ENCODE assay signal across 18 cellular contexts in the genomic region with DNA sequence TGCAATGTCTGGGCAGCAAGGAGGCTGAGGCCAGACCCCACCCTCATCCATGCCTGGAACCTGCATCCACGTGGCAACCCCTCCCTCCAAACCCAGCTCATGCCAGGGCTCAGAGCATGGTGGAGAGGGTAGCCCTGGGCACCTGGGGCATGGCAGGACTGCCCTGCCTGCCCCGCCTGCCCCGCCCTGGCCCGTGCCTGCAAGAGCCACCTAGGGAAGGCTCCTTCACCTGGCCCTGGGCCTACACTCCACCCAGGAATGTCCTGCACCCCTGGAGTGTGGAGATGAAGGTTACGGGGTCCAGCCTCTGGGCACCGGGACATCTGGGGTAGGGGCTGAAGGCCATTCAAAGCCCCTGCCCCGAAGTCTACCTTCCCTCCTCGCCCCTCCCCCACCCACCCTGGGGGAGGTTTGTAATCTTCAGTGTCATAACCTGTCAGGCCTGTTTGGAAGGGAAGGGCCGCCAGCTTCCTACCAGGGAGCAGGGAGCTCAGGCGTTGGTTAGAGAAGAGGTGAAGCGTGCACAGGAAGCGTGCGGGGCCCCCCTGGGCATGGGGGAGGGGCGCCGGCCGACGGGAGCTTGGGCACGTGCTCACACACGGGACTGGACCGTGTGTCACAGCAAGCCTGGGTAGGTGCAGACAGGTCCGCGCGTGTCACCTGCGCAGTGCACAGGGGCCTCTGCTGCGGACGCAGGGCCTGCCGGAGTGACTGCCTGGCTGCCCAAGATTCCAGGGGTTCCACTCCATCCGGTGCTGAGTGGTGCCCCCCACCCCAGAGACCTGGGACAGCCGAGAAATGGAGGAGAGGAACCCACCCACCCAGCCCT. TPM values are rescaled to one million over a fixed set of nuclear protein-coding genes. Genes with fewer than 3 reads are reported as not detected.
A peak's percentile ranks its signal among the peaks of the same experiment; 100 is the strongest.
DNase-seq lines count a peak whose midpoint lies in the region; ATAC-seq, FAIRE-seq and TF ChIP-seq lines count a peak whose summit lies in the region.
"Had no signal": no experiment of that assay in that cellular context is flagged by ENCODE, and none has a peak within 500 bp of the region (broad histone marks: within the 10 kb centered on the region; RNA-seq: fewer than 3 reads in every experiment).

No MANE protein-coding gene starts in this region.

- DNase-seq in Caco-2: peak; percentile 100
- DNase-seq in KBM-7: peak; percentile 57
- no peak for DNase-seq in H1 (ENCODE audit: low read depth in 1 of 2, low spot score in 2 of 2)
- DNase-seq in neuronal stem cell (ENCODE audit: low spot score): no peak
- DNase-seq in HFFc6: no peak
- DNase-seq in testis: no peak
- no peak for DNase-seq in NCI-H2029 (lab: John Stamatoyannopoulos, UW)
- DNase-seq: CD8-positive, alpha-beta T cell; foreskin fibroblast; kidney glomerular epithelial cell; NCI-H2029 treated with DMSO at 0.1 percent for 48 hours; occipital lobe; stimulated activated CD4-positive, alpha-beta T cell treated with anti-CD3 and anti-CD28 coated beads, Interleukin-2, amount 100 ng/mL, for 48 hours; stimulated activated naive CD4-positive, alpha-beta T cell treated with Interleukin-2 at 50 U/mL for 16 hours had no signal

- H3K4me3 Mint-ChIP-seq in Caco-2 (ENCODE audit: unreplicated experiment) (peak overlapping the region; percentile 74), HFFc6 (no peak overlapping the region)
- H3K4me3 Mint-ChIP-seq: CD8-positive, alpha-beta T cell; dendritic cell treated with granulocyte-macrophage colony-stimulating factor and Interleukin-4, amounts not matched to agents 40 ng/mL and 50 ng/mL, for 4 days had no signal

- H3K4ac ChIP-seq in H1 (replicated peaks; ENCODE audit: insufficient read length, low read depth, low read length) (no peak overlapping the region), neuronal stem cell (ENCODE audit: low read length) (peak overlapping the region; percentile 6)

- H3K18ac ChIP-seq in H1 (ENCODE audit: extremely low read depth, low read length) (no peak overlapping the region; the same call in 1 of the 2 replicates), neuronal stem cell (ENCODE audit: low read length) (peak overlapping the region; percentile 95)

- H2BK15ac ChIP-seq in H1 (ENCODE audit: low read length) (peak overlapping the region; percentile 16; the same call in 1 of the 2 replicates), neuronal stem cell (ENCODE audit: low read length) (peak overlapping the region; percentile 83)

- in situ Hi-C loops in KBM-7 (cut with MboI; ENCODE audit: low pct_unique_long_range_greater_than_20kb, low sequenced_read_pairs): no loop called here

- H2BK120ac ChIP-seq in H1 (replicated peaks; ENCODE audit: low read depth, low read length) (no peak overlapping the region), neuronal stem cell (ENCODE audit: low read depth, low read length) (no peak overlapping the region)

- no peak overlapping the region for H2AFZ ChIP-seq in H1 (ENCODE audit: low read length)
- H2AFZ ChIP-seq in neuronal stem cell (ENCODE audit: low read length): no peak overlapping the region

- H3K4me1 Mint-ChIP-seq in Caco-2 (ENCODE audit: low read depth, unreplicated experiment): peaks cover 49% of the 10 kb centered on the region
- no peaks in the 10 kb centered on the region for H3K4me1 Mint-ChIP-seq in HFFc6 (ENCODE audit: low read depth)

- H3K36me3 ChIP-seq in Caco-2 (ENCODE audit: control insufficient read depth, insufficient read depth, low read length) (no peaks in the 10 kb centered on the region), H1 (ENCODE audit: control insufficient read depth in 2 of 4, insufficient read depth in 4 of 4, low read length in 3 of 4) (no peaks in the 10 kb centered on the region), neuronal stem cell (replicated peaks in 1 of 2; ENCODE audit: control insufficient read depth in 2 of 2, insufficient read depth in 2 of 2, low read length in 2 of 2) (no peaks in the 10 kb centered on the region), testis (ENCODE audit: low read depth, missing control alignments) (no peaks in the 10 kb centered on the region)

- no peak overlapping the region for H3K9ac ChIP-seq in H1 (replicated peaks in 1 of 4; ENCODE audit: extremely low read depth in 1 of 4, low read depth in 3 of 4, low read length in 3 of 4)
- H3K9ac ChIP-seq in neuronal stem cell (ENCODE audit: low read depth, low read length, poor library complexity): no peak overlapping the region

- no peaks in the 10 kb centered on the region for H4K20me1 ChIP-seq in H1 (replicated peaks in 1 of 2; ENCODE audit: control insufficient read depth in 1 of 2, insufficient read depth in 2 of 2, low read length in 2 of 2)

- H2BK5ac ChIP-seq in H1 (ENCODE audit: low read depth, low read length) (no peak overlapping the region), neuronal stem cell (ENCODE audit: low read length) (peak overlapping the region; percentile 87)

- CTCF ChIA-PET in Caco-2 (lab: Charles Lee): interaction anchor here (0.6 to 4.2 kb wide), 15 partner anchors 9 to 511 kb away, joined by 3 to 38 read pairs (median 5); a partner anchor contains a TSS
- CTCF ChIA-PET in H1 (lab: Charles Lee; ENCODE audit: partially characterized antibody): interaction anchor here (0.5 to 8.6 kb wide), 5 partner anchors 8 to 217 kb away, joined by 3 to 248 read pairs (median 3); a partner anchor contains a TSS

- TF ChIP-seq POLR2A in H1 (IDR thresholded peaks at IDR 0.05; ENCODE audit: control extremely low read depth in 1 of 2, low read depth in 2 of 2, low read length in 2 of 2) (no peak), testis (IDR thresholded peaks at IDR 0.05) (no peak)

- 88% methylated on average over 24 of the region's 29 CpGs; no CpG with 5 or more reads in 1 of the 2 experiments for WGBS in H1 (ENCODE audit: extremely low coverage in 1 of 2, insufficient coverage in 1 of 2, insufficient read length in 1 of 2, insufficient replicate concordance in 2 of 2, low coverage in 1 of 2, low lambda C conversion rate in 2 of 2, missing lambda C conversion rate in 1 of 2), 2 experiments
- WGBS in neuronal stem cell (ENCODE audit: extremely low coverage in 2 of 2, insufficient read length in 2 of 2, insufficient replicate concordance in 1 of 2), 2 donors: no CpG with 5 or more reads among the region's 29 CpGs
- 79 to 88% methylated on average over 13 to 29 of the region's 29 CpGs for WGBS in testis, 2 donors

- no peaks in the 10 kb centered on the region for H3K79me2 ChIP-seq in H1 (ENCODE audit: control insufficient read depth in 1 of 2, insufficient read depth in 2 of 2, low read length in 2 of 2)

- POLR2A ChIA-PET in Caco-2 (lab: Charles Lee): interaction anchor here (0.6 to 4.0 kb wide), 14 partner anchors 9 to 727 kb away, joined by 3 to 26 read pairs (median 5); a partner anchor contains a TSS
- POLR2A ChIA-PET in H1 (lab: Charles Lee; ENCODE audit: partially characterized antibody): interaction anchor here (1.2 kb wide), 1 partner anchor 10 kb away, joined by 3 read pairs; no protein-coding TSS in a partner anchor

- H3K23me2 ChIP-seq in H1 (ENCODE audit: low read depth, low read length): peaks cover 3% of the 10 kb centered on the region; the same call in 1 of the 2 replicates

- H3K27ac ChIP-seq in H1 (ENCODE audit: low read depth, low read length) (no peak overlapping the region), neuronal stem cell (replicated peaks; ENCODE audit: low read length) (no peak overlapping the region), testis (no peak overlapping the region)

- H3K4me1 ChIP-seq in Caco-2: peaks cover 69% of the 10 kb centered on the region
- no peaks in the 10 kb centered on the region; a peak in 1 of 7 replicates for H3K4me1 ChIP-seq in H1 (replicated peaks in 1 of 4; ENCODE audit: control insufficient read depth in 3 of 4, insufficient read depth in 4 of 4, low read length in 3 of 4)
- peaks cover 0 to 3% of the 10 kb centered on the region in 2 donors for H3K4me1 ChIP-seq in neuronal stem cell (ENCODE audit: control insufficient read depth in 2 of 2, insufficient read depth in 1 of 2, low read depth in 1 of 2, low read length in 2 of 2)
- no peaks in the 10 kb centered on the region for H3K4me1 ChIP-seq in testis

- no peak overlapping the region for H3K56ac ChIP-seq in H1 (replicated peaks; ENCODE audit: insufficient read length, low read depth, low read length)

- no peak overlapping the region for H3K4me2 ChIP-seq in H1 (ENCODE audit: insufficient read depth in 1 of 2, low read depth in 2 of 2, low read length in 2 of 2)
- H3K4me2 ChIP-seq in neuronal stem cell (ENCODE audit: insufficient read depth, low read length, poor library complexity, severe bottlenecking): no peak overlapping the region

- H3K14ac ChIP-seq in H1 (ENCODE audit: insufficient read length) (no peak overlapping the region), neuronal stem cell (ENCODE audit: low read length) (no peak overlapping the region)

- no peak overlapping the region; the same call in 1 of the 2 replicates for H2AK5ac ChIP-seq in H1 (ENCODE audit: low read depth, low read length)
- H2AK5ac ChIP-seq in neuronal stem cell (ENCODE audit: low read depth, low read length): peak overlapping the region; percentile 97

- H3K27me3 ChIP-seq in Caco-2 (replicated peaks; ENCODE audit: control insufficient read depth, insufficient read depth, low read length): no peaks in the 10 kb centered on the region
- no peaks in the 10 kb centered on the region; a peak in 1 of 7 replicates for H3K27me3 ChIP-seq in H1 (replicated peaks in 1 of 4; ENCODE audit: control insufficient read depth in 3 of 4, extremely low read depth in 1 of 4, insufficient read depth in 3 of 4, low read length in 3 of 4)
- no peaks in the 10 kb centered on the region for H3K27me3 ChIP-seq in neuronal stem cell (ENCODE audit: control insufficient read depth in 3 of 3, insufficient read depth in 3 of 3, low read depth in 1 of 3, low read length in 3 of 3)
- H3K27me3 ChIP-seq in testis: no peaks in the 10 kb centered on the region

- H2BK20ac ChIP-seq in H1 (ENCODE audit: low read length): no peak overlapping the region

- H3K79me1 ChIP-seq in H1 (ENCODE audit: low read depth, low read length) (no peaks in the 10 kb centered on the region), neuronal stem cell (ENCODE audit: low read depth, low read length) (peaks cover 4% of the 10 kb centered on the region)

- TF ChIP-seq CTCF in Caco-2 (IDR thresholded peaks at IDR 0.05; ENCODE audit: insufficient read depth in 1 of 2, low read depth in 1 of 2, low read length in 1 of 2, severe bottlenecking in 1 of 2, unreplicated experiment in 1 of 2) (no peak), H1 (IDR thresholded peaks at IDR 0.05; ENCODE audit: control extremely low read depth in 1 of 3, insufficient read depth in 1 of 3, low read depth in 1 of 3, low read length in 3 of 3) (no peak), HFFc6 (IDR thresholded peaks at IDR 0.05) (no peak), testis (IDR thresholded peaks at IDR 0.05) (no peak)

- BruUV-seq in Caco-2 (replicated peaks; lab: Mats Ljungman, UMichigan): no TSS peak

- intact Hi-C loops in Caco-2 (cut with micrococcal nuclease; ENCODE audit: unreplicated experiment): loop anchor here (1.0 to 10.0 kb wide), 4 partner anchors 59 to 713 kb away; a partner anchor contains a TSS
- intact Hi-C loops in testis (cut with DNase I; ENCODE audit: low total_unique reads): no loop called here

- H2BK12ac ChIP-seq in H1 (ENCODE audit: low read depth, low read length) (no peak overlapping the region), neuronal stem cell (ENCODE audit: low read length) (peak overlapping the region; percentile 82)

- H4K8ac ChIP-seq in H1 (ENCODE audit: extremely low read depth, insufficient read depth, low read length) (peak overlapping the region; percentile 51), neuronal stem cell (ENCODE audit: low read depth, low read length) (peak overlapping the region; percentile 48)

- no peak for TF ChIP-seq RAD21 in H1 (IDR thresholded peaks at IDR 0.05 in 1 of 2, conservative IDR thresholded peaks at IDR 0.05 in 1 of 2; ENCODE audit: low read depth in 2 of 2, low read length in 2 of 2)

- H3K27ac Mint-ChIP-seq in Caco-2 (ENCODE audit: unreplicated experiment) (peak overlapping the region; percentile 73), HFFc6 (no peak overlapping the region)
- H3K27ac Mint-ChIP-seq: CD8-positive, alpha-beta T cell; dendritic cell treated with granulocyte-macrophage colony-stimulating factor and Interleukin-4, amounts not matched to agents 40 ng/mL and 50 ng/mL, for 4 days had no signal

- no peaks in the 10 kb centered on the region for H3K9me3 ChIP-seq in Caco-2
- no peaks in the 10 kb centered on the region for H3K9me3 ChIP-seq in H1 (ENCODE audit: insufficient read depth in 2 of 2, low read depth in 1 of 2, low read length in 1 of 2)
- H3K9me3 ChIP-seq in neuronal stem cell (replicated peaks in 1 of 2; ENCODE audit: control insufficient read depth in 2 of 2, insufficient read depth in 1 of 2, low read depth in 1 of 2, low read length in 2 of 2): no peaks in the 10 kb centered on the region
- no peaks in the 10 kb centered on the region for H3K9me3 ChIP-seq in testis

- H3K4me3 ChIP-seq in Caco-2 (ENCODE audit: low read depth, low read length) (peak overlapping the region; percentile 32), H1 (ENCODE audit: extremely low read depth in 1 of 4, insufficient read depth in 2 of 4, low read depth in 3 of 4, low read length in 4 of 4) (no peak overlapping the region), neuronal stem cell (ENCODE audit: low read length in 2 of 2) (no peak overlapping the region), testis (no peak overlapping the region)

- ATAC-seq in HG02798 (IDR thresholded peaks at IDR 0.05; ENCODE audit: poor library complexity, unreplicated experiment): no peak
- ATAC-seq: CD8-positive, alpha-beta T cell had no signal

- FAIRE-seq in H1 (lab: Jason Lieb, UNC): no peak

- H4K91ac ChIP-seq in H1 (replicated peaks; ENCODE audit: insufficient read length, low read length): no peak overlapping the region
- H4K91ac ChIP-seq in neuronal stem cell (ENCODE audit: low read depth, low read length, poor library complexity): peak overlapping the region; percentile 96

- no peak overlapping the region for H3K23ac ChIP-seq in H1 (ENCODE audit: insufficient read length)
- no peak overlapping the region for H3K23ac ChIP-seq in neuronal stem cell (ENCODE audit: low read depth, low read length, poor library complexity)

- peaks cover 48% of the 10 kb centered on the region for H3K36me3 Mint-ChIP-seq in Caco-2 (ENCODE audit: insufficient read depth, unreplicated experiment)
- H3K36me3 Mint-ChIP-seq in HFFc6 (ENCODE audit: low read depth): no peaks in the 10 kb centered on the region
- H3K36me3 Mint-ChIP-seq: CD8-positive, alpha-beta T cell had no signal

- H4K5ac ChIP-seq in H1 (ENCODE audit: insufficient read length, low read depth, low read length): no peak overlapping the region

- TF ChIP-seq EP300 in H1 (IDR thresholded peaks at IDR 0.05; ENCODE audit: borderline replicate concordance in 1 of 2, low read depth in 2 of 2, low read length in 2 of 2): no peak

- H3K27me3 Mint-ChIP-seq in Caco-2 (ENCODE audit: insufficient read depth, unreplicated experiment): no peaks in the 10 kb centered on the region
- peaks cover 13% of the 10 kb centered on the region for H3K27me3 Mint-ChIP-seq in HFFc6 (ENCODE audit: insufficient read depth)

- H3K9me3 Mint-ChIP-seq in Caco-2 (ENCODE audit: unreplicated experiment) (peaks cover 10% of the 10 kb centered on the region), HFFc6 (no peaks in the 10 kb centered on the region; the same call in 1 of the 2 replicates)

RNA-seq across cellular contexts. Expression of a gene that starts 30.7 kb away (rescaled TPM):
- total RNA-seq in Caco-2 (2022): not detected in 2 replicates
- total RNA-seq in H1 (2021; fragmentation: NEBNext Ultra II Directional; extraction: Animal tissue kit (Norgen Biotek cat#: 25700)): not detected in 2 replicates
- polyA plus RNA-seq in H1 (2011; rRNA removed): 0.09 and 0.16 TPM in 2 replicates
- 0.09 TPM for polyA plus RNA-seq in H1 (2011; cell fraction: cytosol; rRNA removed)
- polyA plus RNA-seq in H1 (2011; cell fraction: nucleus; rRNA removed): 0.11 TPM
- polyA plus RNA-seq in H1 (2012, experiment 1 of 2): 0.11 TPM in 1 of 4 replicates, not detected in the others
- polyA plus RNA-seq in H1 (2012, experiment 2 of 2): not detected
- not detected for polyA plus RNA-seq in H1 (2013, experiment 1 of 2)
- polyA plus RNA-seq in H1 (2013, experiment 2 of 2): not detected
- not detected in 2 replicates for polyA minus RNA-seq in H1 (2011; rRNA and poly(A)+ RNA removed)
- not detected for polyA minus RNA-seq in H1 (2011; cell fraction: cytosol; rRNA and poly(A)+ RNA removed)
- polyA minus RNA-seq in H1 (2011; cell fraction: nucleus; rRNA and poly(A)+ RNA removed): not detected
- polyA plus RNA-seq in neuronal stem cell (2013, experiment 1 of 2): 1.0 TPM
- 0.82 TPM for polyA plus RNA-seq in neuronal stem cell (2013, experiment 2 of 2)
- not detected for total RNA-seq in HFFc6 (2021; fragmentation: NEBNext Ultra II Directional; extraction: Animal tissue kit (Norgen Biotek cat#: 25700))
- total RNA-seq in testis: 1 to 10 TPM; 1.1 to 2.0 TPM
- polyA plus RNA-seq in testis (ENCODE audit: insufficient read depth, low read depth, low replicate concordance): 1.2 TPM
- total RNA-seq: activated CD8-positive, alpha-beta memory T cell treated with anti-CD3 and anti-CD28 coated beads for 36 hours; CD8-positive, alpha-beta T cell; HT1080; occipital lobe had no signal

RNA-seq across cellular contexts. Expression of a gene that starts 41.3 kb away (rescaled TPM):
- not detected in 2 replicates for total RNA-seq in Caco-2 (2022)
- not detected in 2 replicates for total RNA-seq in H1 (2021; fragmentation: NEBNext Ultra II Directional; extraction: Animal tissue kit (Norgen Biotek cat#: 25700))
- polyA plus RNA-seq in H1 (2011; rRNA removed): not detected in 2 replicates
- polyA plus RNA-seq in H1 (2011; cell fraction: cytosol; rRNA removed): not detected
- not detected for polyA plus RNA-seq in H1 (2011; cell fraction: nucleus; rRNA removed)
- polyA plus RNA-seq in H1 (2012, experiment 1 of 2): not detected in 4 replicates
- not detected for polyA plus RNA-seq in H1 (2012, experiment 2 of 2)
- polyA plus RNA-seq in H1 (2013, experiment 1 of 2): not detected
- polyA plus RNA-seq in H1 (2013, experiment 2 of 2): not detected
- not detected in 2 replicates for polyA minus RNA-seq in H1 (2011; rRNA and poly(A)+ RNA removed)
- polyA minus RNA-seq in H1 (2011; cell fraction: cytosol; rRNA and poly(A)+ RNA removed): not detected
- polyA minus RNA-seq in H1 (2011; cell fraction: nucleus; rRNA and poly(A)+ RNA removed): not detected
- polyA plus RNA-seq in neuronal stem cell (2013, experiment 1 of 2): not detected
- not detected for polyA plus RNA-seq in neuronal stem cell (2013, experiment 2 of 2)
- not detected for total RNA-seq in HFFc6 (2021; fragmentation: NEBNext Ultra II Directional; extraction: Animal tissue kit (Norgen Biotek cat#: 25700))
- not detected for total RNA-seq in testis
- not detected for polyA plus RNA-seq in testis (ENCODE audit: insufficient read depth, low read depth, low replicate concordance)
- total RNA-seq: activated CD8-positive, alpha-beta memory T cell treated with anti-CD3 and anti-CD28 coated beads for 36 hours; CD8-positive, alpha-beta T cell; HT1080; occipital lobe had no signal

Comparison
In these comparisons a context has a peak if more than half of its experiments do, and no peak if none do; other contexts are left out.
1. DNase-seq: peak in Caco-2 (2 of 2) and KBM-7 (single experiment); none in H1 (0 of 2), neuronal stem cell (single experiment), HFFc6 (single experiment), testis (single experiment) and NCI-H2029 (single experiment).